Comparison of ENCODE assay signal across 1 cellular context in the genomic region with DNA sequence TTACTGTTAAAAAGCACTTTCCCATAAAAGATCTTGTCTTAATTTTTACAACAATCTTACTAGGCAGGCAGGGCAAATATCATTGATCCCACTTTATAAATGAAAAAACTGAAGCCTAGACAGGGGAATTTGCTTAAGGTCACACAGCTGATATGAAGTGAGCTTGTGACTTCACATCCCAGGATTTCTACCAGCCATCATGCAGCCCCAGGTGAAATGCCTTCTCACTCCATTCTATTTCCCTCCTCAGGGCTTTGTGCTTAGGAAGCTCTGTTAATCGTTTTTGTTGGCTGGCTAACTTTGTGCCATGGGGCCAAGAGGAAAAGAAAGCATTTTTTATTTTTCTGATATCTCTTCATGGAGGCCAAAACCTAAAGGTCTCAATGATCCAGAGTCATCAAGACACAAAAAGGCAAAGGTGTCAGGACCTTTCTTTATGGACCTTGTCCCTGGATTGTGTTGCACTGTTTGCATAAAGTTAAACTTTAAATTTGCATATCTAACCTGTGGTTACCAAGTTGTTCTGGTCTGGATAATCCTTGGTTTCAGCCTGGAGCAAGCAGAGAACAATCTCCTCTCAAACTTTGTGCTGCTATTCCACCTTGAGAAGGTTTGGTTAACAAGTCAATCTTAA.
TF ChIP-seq lines count a peak whose summit lies in the region.

No MANE protein-coding gene starts in this region.

TF ChIP-seq in HepG2, 621 proteins besides CTCF, POLR2A, EP300 and RAD21 (continued from another document and continues in another):
- TF ChIP-seq, protein P1, sequence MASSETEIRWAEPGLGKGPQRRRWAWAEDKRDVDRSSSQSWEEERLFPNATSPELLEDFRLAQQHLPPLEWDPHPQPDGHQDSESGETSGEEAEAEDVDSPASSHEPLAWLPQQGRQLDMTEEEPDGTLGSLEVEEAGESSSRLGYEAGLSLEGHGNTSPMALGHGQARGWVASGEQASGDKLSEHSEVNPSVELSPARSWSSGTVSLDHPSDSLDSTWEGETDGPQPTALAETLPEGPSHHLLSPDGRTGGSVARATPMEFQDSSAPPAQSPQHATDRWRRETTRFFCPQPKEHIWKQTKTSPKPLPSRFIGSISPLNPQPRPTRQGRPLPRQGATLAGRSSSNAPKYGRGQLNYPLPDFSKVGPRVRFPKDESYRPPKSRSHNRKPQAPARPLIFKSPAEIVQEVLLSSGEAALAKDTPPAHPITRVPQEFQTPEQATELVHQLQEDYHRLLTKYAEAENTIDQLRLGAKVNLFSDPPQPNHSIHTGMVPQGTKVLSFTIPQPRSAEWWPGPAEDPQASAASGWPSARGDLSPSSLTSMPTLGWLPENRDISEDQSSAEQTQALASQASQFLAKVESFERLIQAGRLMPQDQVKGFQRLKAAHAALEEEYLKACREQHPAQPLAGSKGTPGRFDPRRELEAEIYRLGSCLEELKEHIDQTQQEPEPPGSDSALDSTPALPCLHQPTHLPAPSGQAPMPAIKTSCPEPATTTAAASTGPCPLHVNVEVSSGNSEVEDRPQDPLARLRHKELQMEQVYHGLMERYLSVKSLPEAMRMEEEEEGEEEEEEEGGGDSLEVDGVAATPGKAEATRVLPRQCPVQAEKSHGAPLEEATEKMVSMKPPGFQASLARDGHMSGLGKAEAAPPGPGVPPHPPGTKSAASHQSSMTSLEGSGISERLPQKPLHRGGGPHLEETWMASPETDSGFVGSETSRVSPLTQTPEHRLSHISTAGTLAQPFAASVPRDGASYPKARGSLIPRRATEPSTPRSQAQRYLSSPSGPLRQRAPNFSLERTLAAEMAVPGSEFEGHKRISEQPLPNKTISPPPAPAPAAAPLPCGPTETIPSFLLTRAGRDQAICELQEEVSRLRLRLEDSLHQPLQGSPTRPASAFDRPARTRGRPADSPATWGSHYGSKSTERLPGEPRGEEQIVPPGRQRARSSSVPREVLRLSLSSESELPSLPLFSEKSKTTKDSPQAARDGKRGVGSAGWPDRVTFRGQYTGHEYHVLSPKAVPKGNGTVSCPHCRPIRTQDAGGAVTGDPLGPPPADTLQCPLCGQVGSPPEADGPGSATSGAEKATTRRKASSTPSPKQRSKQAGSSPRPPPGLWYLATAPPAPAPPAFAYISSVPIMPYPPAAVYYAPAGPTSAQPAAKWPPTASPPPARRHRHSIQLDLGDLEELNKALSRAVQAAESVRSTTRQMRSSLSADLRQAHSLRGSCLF (CRISPR knock-in tag; IDR thresholded peaks at IDR 0.05; ENCODE audit: borderline replicate concordance), result no peak
- no peak for TF ChIP-seq FOXC1 (CRISPR knock-in tag; IDR thresholded peaks at IDR 0.05; ENCODE audit: borderline replicate concordance)
- TF ChIP-seq, protein P2, sequence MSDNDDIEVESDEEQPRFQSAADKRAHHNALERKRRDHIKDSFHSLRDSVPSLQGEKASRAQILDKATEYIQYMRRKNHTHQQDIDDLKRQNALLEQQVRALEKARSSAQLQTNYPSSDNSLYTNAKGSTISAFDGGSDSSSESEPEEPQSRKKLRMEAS (IDR thresholded peaks at IDR 0.05), result 0 out of 2 replicates have a peak, but pooled peaks have one; percentile 25
- no peak for TF ChIP-seq SRY (CRISPR knock-in tag; IDR thresholded peaks at IDR 0.05)
- TF ChIP-seq JUND (CRISPR knock-in tag; IDR thresholded peaks at IDR 0.05), result no peak
- TF ChIP-seq, protein P3, sequence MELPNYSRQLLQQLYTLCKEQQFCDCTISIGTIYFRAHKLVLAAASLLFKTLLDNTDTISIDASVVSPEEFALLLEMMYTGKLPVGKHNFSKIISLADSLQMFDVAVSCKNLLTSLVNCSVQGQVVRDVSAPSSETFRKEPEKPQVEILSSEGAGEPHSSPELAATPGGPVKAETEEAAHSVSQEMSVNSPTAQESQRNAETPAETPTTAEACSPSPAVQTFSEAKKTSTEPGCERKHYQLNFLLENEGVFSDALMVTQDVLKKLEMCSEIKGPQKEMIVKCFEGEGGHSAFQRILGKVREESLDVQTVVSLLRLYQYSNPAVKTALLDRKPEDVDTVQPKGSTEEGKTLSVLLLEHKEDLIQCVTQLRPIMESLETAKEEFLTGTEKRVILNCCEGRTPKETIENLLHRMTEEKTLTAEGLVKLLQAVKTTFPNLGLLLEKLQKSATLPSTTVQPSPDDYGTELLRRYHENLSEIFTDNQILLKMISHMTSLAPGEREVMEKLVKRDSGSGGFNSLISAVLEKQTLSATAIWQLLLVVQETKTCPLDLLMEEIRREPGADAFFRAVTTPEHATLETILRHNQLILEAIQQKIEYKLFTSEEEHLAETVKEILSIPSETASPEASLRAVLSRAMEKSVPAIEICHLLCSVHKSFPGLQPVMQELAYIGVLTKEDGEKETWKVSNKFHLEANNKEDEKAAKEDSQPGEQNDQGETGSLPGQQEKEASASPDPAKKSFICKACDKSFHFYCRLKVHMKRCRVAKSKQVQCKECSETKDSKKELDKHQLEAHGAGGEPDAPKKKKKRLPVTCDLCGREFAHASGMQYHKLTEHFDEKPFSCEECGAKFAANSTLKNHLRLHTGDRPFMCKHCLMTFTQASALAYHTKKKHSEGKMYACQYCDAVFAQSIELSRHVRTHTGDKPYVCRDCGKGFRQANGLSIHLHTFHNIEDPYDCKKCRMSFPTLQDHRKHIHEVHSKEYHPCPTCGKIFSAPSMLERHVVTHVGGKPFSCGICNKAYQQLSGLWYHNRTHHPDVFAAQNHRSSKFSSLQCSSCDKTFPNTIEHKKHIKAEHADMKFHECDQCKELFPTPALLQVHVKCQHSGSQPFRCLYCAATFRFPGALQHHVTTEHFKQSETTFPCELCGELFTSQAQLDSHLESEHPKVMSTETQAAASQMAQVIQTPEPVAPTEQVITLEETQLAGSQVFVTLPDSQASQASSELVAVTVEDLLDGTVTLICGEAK (IDR thresholded peaks at IDR 0.05), result 0 out of 2 replicates have a peak, but pooled peaks have one; percentile 13
- TF ChIP-seq, protein P3 (CRISPR knock-in tag; IDR thresholded peaks at IDR 0.05), result peak; percentile 65; the same call in 1 of the 2 replicates
- TF ChIP-seq ZNF607 (CRISPR knock-in tag; IDR thresholded peaks at IDR 0.05; ENCODE audit: borderline replicate concordance), result no peak
- TF ChIP-seq, protein P4, sequence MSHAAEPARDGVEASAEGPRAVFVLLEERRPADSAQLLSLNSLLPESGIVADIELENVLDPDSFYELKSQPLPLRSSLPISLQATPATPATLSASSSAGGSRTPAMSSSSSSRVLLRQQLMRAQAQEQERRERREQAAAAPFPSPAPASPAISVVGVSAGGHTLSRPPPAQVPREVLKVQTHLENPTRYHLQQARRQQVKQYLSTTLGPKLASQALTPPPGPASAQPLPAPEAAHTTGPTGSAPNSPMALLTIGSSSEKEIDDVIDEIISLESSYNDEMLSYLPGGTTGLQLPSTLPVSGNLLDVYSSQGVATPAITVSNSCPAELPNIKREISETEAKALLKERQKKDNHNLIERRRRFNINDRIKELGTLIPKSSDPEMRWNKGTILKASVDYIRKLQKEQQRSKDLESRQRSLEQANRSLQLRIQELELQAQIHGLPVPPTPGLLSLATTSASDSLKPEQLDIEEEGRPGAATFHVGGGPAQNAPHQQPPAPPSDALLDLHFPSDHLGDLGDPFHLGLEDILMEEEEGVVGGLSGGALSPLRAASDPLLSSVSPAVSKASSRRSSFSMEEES (CRISPR knock-in tag; IDR thresholded peaks at IDR 0.05), result 0 out of 2 replicates have a peak, but pooled peaks have one; percentile 9
- no peak for TF ChIP-seq MED1 (CRISPR knock-in tag; IDR thresholded peaks at IDR 0.05)
- no peak for TF ChIP-seq MED13 (CRISPR knock-in tag; IDR thresholded peaks at IDR 0.05)
- no peak for TF ChIP-seq EHMT2 (IDR thresholded peaks at IDR 0.05; ENCODE audit: borderline replicate concordance, low read depth, low read length)
- TF ChIP-seq, protein P5, sequence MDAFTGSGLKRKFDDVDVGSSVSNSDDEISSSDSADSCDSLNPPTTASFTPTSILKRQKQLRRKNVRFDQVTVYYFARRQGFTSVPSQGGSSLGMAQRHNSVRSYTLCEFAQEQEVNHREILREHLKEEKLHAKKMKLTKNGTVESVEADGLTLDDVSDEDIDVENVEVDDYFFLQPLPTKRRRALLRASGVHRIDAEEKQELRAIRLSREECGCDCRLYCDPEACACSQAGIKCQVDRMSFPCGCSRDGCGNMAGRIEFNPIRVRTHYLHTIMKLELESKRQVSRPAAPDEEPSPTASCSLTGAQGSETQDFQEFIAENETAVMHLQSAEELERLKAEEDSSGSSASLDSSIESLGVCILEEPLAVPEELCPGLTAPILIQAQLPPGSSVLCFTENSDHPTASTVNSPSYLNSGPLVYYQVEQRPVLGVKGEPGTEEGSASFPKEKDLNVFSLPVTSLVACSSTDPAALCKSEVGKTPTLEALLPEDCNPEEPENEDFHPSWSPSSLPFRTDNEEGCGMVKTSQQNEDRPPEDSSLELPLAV (CRISPR knock-in tag; conservative IDR thresholded peaks at IDR 0.05; ENCODE audit: low read depth), result no peak
- no peak for TF ChIP-seq DR1 (CRISPR knock-in tag; IDR thresholded peaks at IDR 0.05)
- no peak for TF ChIP-seq REL (CRISPR knock-in tag; conservative IDR thresholded peaks at IDR 0.05)
- no peak for TF ChIP-seq ZNF274 (CRISPR knock-in tag; IDR thresholded peaks at IDR 0.05)
- TF ChIP-seq ZBTB3 (CRISPR knock-in tag; IDR thresholded peaks at IDR 0.05; ENCODE audit: borderline replicate concordance, low read depth), result no peak
- 0 out of 2 replicates have a peak, but pooled peaks have one; percentile 29 for TF ChIP-seq PPARG (CRISPR knock-in tag; conservative IDR thresholded peaks at IDR 0.05)
- no peak for TF ChIP-seq DMAP1 (CRISPR knock-in tag; IDR thresholded peaks at IDR 0.05)
- no peak for TF ChIP-seq ZFYVE20 (CRISPR knock-in tag; IDR thresholded peaks at IDR 0.05; ENCODE audit: borderline replicate concordance, low read depth)
- TF ChIP-seq SOX13 (IDR thresholded peaks at IDR 0.05), result no peak
- TF ChIP-seq SOX13 (CRISPR knock-in tag; conservative IDR thresholded peaks at IDR 0.05 in 1 of 2, IDR thresholded peaks at IDR 0.05 in 1 of 2), result peak in 1 of 2 experiments; percentile 76; a peak in 2 of 4 replicates
- TF ChIP-seq CBX5 (CRISPR knock-in tag; IDR thresholded peaks at IDR 0.05; ENCODE audit: borderline replicate concordance), result no peak
- TF ChIP-seq, protein P6, sequence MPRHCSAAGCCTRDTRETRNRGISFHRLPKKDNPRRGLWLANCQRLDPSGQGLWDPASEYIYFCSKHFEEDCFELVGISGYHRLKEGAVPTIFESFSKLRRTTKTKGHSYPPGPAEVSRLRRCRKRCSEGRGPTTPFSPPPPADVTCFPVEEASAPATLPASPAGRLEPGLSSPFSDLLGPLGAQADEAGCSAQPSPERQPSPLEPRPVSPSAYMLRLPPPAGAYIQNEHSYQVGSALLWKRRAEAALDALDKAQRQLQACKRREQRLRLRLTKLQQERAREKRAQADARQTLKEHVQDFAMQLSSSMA (CRISPR knock-in tag; IDR thresholded peaks at IDR 0.05), result no peak
- TF ChIP-seq, protein P7, sequence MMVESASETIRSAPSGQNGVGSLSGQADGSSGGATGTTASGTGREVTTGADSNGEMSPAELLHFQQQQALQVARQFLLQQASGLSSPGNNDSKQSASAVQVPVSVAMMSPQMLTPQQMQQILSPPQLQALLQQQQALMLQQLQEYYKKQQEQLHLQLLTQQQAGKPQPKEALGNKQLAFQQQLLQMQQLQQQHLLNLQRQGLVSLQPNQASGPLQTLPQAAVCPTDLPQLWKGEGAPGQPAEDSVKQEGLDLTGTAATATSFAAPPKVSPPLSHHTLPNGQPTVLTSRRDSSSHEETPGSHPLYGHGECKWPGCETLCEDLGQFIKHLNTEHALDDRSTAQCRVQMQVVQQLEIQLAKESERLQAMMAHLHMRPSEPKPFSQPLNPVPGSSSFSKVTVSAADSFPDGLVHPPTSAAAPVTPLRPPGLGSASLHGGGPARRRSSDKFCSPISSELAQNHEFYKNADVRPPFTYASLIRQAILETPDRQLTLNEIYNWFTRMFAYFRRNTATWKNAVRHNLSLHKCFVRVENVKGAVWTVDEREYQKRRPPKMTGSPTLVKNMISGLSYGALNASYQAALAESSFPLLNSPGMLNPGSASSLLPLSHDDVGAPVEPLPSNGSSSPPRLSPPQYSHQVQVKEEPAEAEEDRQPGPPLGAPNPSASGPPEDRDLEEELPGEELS (CRISPR knock-in tag; IDR thresholded peaks at IDR 0.05), result peak; percentile 80
- TF ChIP-seq NR2F1 (CRISPR knock-in tag; IDR thresholded peaks at IDR 0.05), result peak in 1 of 2 experiments; percentile 29; a peak in 1 of 4 replicates
